In the genomic region with DNA sequence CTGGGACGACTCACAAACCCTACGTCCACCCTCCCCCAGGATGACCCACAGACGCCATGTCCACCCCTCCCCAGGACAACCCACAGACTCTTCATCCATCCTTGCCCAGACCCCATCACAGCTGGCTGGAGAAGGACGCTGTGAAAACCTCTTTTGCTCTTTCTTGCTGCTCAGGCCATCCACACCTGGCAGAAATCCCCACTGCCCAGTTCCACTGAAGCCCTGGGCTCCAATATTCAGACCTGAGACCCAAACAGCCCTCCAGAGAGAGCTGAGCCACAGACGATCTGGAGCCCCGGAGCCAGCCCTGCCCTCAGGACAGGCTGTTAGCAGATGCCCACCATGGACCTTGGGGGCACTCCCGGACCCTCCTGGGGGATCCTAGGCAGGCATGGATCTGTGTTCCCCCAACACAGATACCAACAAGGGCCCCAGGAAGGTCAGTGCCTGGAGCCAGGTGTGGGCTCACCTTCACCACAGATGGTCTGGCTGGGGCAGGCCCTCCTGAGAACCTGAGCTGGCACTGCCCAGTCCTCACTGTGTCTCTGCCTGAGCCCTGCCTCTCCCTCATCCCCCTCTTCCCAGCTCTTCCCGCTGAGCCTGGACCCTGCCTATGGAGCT, we compare ENCODE assay signal across 23 cellular contexts.
"Had no signal": no experiment of that assay in that cellular context is flagged by ENCODE, and none has a peak within 500 bp of the region (broad histone marks: within the 10 kb centered on the region; RNA-seq: fewer than 3 reads in every experiment).

No MANE protein-coding gene starts in this region.

- H3K27ac ChIP-seq: breast epithelium, gastroesophageal sphincter, heart left ventricle, prostate gland, right atrium auricular region, SK-N-MC, skin epidermis, tibial artery, vagina had no signal

- H3K4me3 Mint-ChIP-seq: activated CD4-positive, alpha-beta T cell treated with anti-CD3 and anti-CD28 coated beads, Interleukin-2, amount 10 ng/mL, durations not matched to agents 7 days and 5 days; activated naive CD4-positive, alpha-beta T cell treated with anti-CD3 and anti-CD28 coated beads, Interleukin-2, amount 50 U/mL, for 24 hours; activated T-cell treated with anti-CD3 and anti-CD28 coated beads, Interleukin-2, amount 50 U/mL, for 4 hours; dendritic cell treated with granulocyte-macrophage colony-stimulating factor and Interleukin-4, amounts not matched to agents 40 ng/mL and 50 ng/mL, for 4 days; nephron had no signal

- H3K9me3 Mint-ChIP-seq: activated naive CD4-positive, alpha-beta T cell treated with anti-CD3 and anti-CD28 coated beads, Interleukin-2, amount 50 U/mL, for 24 hours; activated T-cell treated with anti-CD3 and anti-CD28 coated beads, Interleukin-2, amount 50 U/mL, for 4 hours; dendritic cell treated with granulocyte-macrophage colony-stimulating factor and Interleukin-4, amounts not matched to agents 40 ng/mL and 50 ng/mL, for 4 days had no signal

- H3K36me3 ChIP-seq: breast epithelium, gastroesophageal sphincter, heart left ventricle, prostate gland, right atrium auricular region, tibial artery, vagina had no signal

- H3K4me3 ChIP-seq: breast epithelium, gastroesophageal sphincter, heart left ventricle, prostate gland, right atrium auricular region, SK-N-MC, skin epidermis, tibial artery, vagina had no signal

- FAIRE-seq: astrocyte had no signal

- H3K27me3 ChIP-seq: right atrium auricular region, vagina had no signal

- H3K27ac Mint-ChIP-seq: activated CD4-positive, alpha-beta T cell treated with anti-CD3 and anti-CD28 coated beads, Interleukin-2, amount 10 ng/mL, durations not matched to agents 7 days and 5 days; activated naive CD4-positive, alpha-beta T cell treated with anti-CD3 and anti-CD28 coated beads, Interleukin-2, amount 50 U/mL, for 24 hours; dendritic cell treated with granulocyte-macrophage colony-stimulating factor and Interleukin-4, amounts not matched to agents 40 ng/mL and 50 ng/mL, for 4 days; nephron had no signal

- ATAC-seq: activated T-cell treated with anti-CD3 and anti-CD28 coated beads, Interleukin-2, amount 50 U/mL, for 4 hours; esophagus mucosa; gastroesophageal sphincter; left ventricle myocardium superior had no signal

- H3K9me3 ChIP-seq: gastroesophageal sphincter, heart left ventricle, prostate gland, right atrium auricular region, tibial artery, vagina had no signal

- DNase-seq: activated CD4-positive, alpha-beta T cell treated with anti-CD3 and anti-CD28 coated beads, Interleukin-2, amount 10 ng/mL, durations not matched to agents 7 days and 5 days; activated CD8-positive, alpha-beta memory T cell treated with anti-CD3 and anti-CD28 coated beads, Interleukin-2, amount 50 U/mL, for 4 hours; activated T-cell treated with anti-CD3 and anti-CD28 coated beads, Interleukin-2, amount 50 U/mL, for 4 hours; effector CD8-positive, alpha-beta T cell; heart left ventricle; mesenchymal stem cell; stimulated activated CD4-positive, alpha-beta T cell treated with anti-CD3 and anti-CD28 coated beads, Interleukin-15, amount 100 ng/mL, for 24 hours; stimulated activated CD4-positive, alpha-beta T cell treated with anti-CD3 and anti-CD28 coated beads, Interleukin-2, amount 100 ng/mL, for 48 hours; T1000 had no signal

- H3K27me3 Mint-ChIP-seq: activated CD4-positive, alpha-beta T cell treated with anti-CD3 and anti-CD28 coated beads, Interleukin-2, amount 10 ng/mL, durations not matched to agents 7 days and 5 days; dendritic cell treated with granulocyte-macrophage colony-stimulating factor and Interleukin-4, amounts not matched to agents 40 ng/mL and 50 ng/mL, for 4 days had no signal

- H3K4me1 ChIP-seq: breast epithelium, gastroesophageal sphincter, heart left ventricle, prostate gland, right atrium auricular region, tibial artery, vagina had no signal

- H3K4me1 Mint-ChIP-seq: activated CD4-positive, alpha-beta T cell treated with anti-CD3 and anti-CD28 coated beads, Interleukin-2, amount 10 ng/mL, durations not matched to agents 7 days and 5 days; activated naive CD4-positive, alpha-beta T cell treated with anti-CD3 and anti-CD28 coated beads, Interleukin-2, amount 50 U/mL, for 24 hours; nephron had no signal
